In the genomic region with DNA sequence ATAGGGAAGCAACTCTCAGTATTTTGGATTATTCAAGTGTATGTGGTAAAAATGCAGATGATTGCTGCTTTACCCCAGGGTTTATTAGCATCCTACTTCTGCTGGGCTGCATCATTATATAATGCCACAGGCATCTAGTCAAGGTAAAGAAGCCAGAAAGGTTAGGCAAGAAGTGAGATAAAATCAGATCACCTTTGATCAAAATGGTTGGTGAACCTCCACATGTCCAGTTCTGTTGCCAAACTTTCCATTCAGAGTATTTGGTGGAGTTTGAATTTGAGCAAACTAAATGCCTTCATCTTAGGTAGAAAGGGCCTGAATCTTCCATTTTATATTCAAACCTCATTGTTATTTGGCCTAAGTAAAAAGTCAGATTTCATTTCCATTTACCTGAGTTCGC, we compare ENCODE assay signal across 27 cellular contexts. TPM values are rescaled to one million over a fixed set of nuclear protein-coding genes. Genes with fewer than 3 reads are reported as not detected.
DNase-seq lines count a peak whose midpoint lies in the region; ATAC-seq, FAIRE-seq and TF ChIP-seq lines count a peak whose summit lies in the region.
"Had no signal": no experiment of that assay in that cellular context is flagged by ENCODE, and none has a peak within 500 bp of the region (broad histone marks: within the 10 kb centered on the region; RNA-seq: fewer than 3 reads in every experiment).

No MANE protein-coding gene starts in this region.

- ATAC-seq in K562, result no peak

- H4K8ac ChIP-seq in mesendoderm (ENCODE audit: low read depth, low read length), result no peak overlapping the region

- no peaks in the 10 kb centered on the region for H3K9me3 ChIP-seq in CD8-positive, alpha-beta memory T cell (ENCODE audit: low read length)
- H3K9me3 ChIP-seq in K562 (replicated peaks; ENCODE audit: control insufficient read depth, insufficient read depth, low read depth, low read length) (peaks cover 25% of the 10 kb centered on the region), osteoblast (ENCODE audit: low read depth, low read length) (no peaks in the 10 kb centered on the region)
- H3K9me3 ChIP-seq: A549, BE2C had no signal

- no peaks in the 10 kb centered on the region for H3K36me3 ChIP-seq in CD8-positive, alpha-beta memory T cell (ENCODE audit: insufficient read depth, low read length)
- peaks cover 17% of the 10 kb centered on the region; the same call in 2 of the 3 replicates for H3K36me3 ChIP-seq in K562 (ENCODE audit: control insufficient read depth, insufficient read depth, low read length)
- H3K36me3 ChIP-seq in mesendoderm (ENCODE audit: control insufficient read depth, insufficient read depth, low read length), result no peaks in the 10 kb centered on the region
- H3K36me3 ChIP-seq in osteoblast (ENCODE audit: insufficient read depth, low read length), result no peaks in the 10 kb centered on the region
- H3K36me3 ChIP-seq: BE2C had no signal

- H3K4me3 Mint-ChIP-seq in CD8-positive, alpha-beta memory T cell, result no peak overlapping the region
- H3K4me3 Mint-ChIP-seq: CD14-positive monocyte; CD4-positive, alpha-beta T cell had no signal

- no TSS peak for BruUV-seq in K562 (replicated peaks; lab: Mats Ljungman, UMichigan)

- POLR2A ChIA-PET in CD8-positive, alpha-beta memory T cell (lab: Charles Lee), result no interaction called here
- POLR2A ChIA-PET in K562 (lab: Yijun Ruan, JAX), result interaction anchor here (0.6 to 0.7 kb wide), 2 partner anchors 17 to 343 kb away, joined by 3 read pairs; no protein-coding TSS in a partner anchor

- H2AK5ac ChIP-seq in mesendoderm (ENCODE audit: low read length), result no peak overlapping the region

- H2AFZ ChIP-seq in K562 (ENCODE audit: low read depth, low read length) (peak overlapping the region; percentile 55; the same call in 1 of the 2 replicates), osteoblast (ENCODE audit: low read length) (no peak overlapping the region)
- H2AFZ ChIP-seq: GM23248 had no signal

- no peaks in the 10 kb centered on the region for H3K27me3 Mint-ChIP-seq in CD8-positive, alpha-beta memory T cell
- H3K27me3 Mint-ChIP-seq: CD4-positive, alpha-beta T cell had no signal

- H3K79me2 ChIP-seq in K562 (ENCODE audit: control insufficient read depth, insufficient read depth, low read length), result no peaks in the 10 kb centered on the region
- no peaks in the 10 kb centered on the region for H3K79me2 ChIP-seq in mesendoderm (ENCODE audit: control insufficient read depth, insufficient read depth, low read length)
- H3K79me2 ChIP-seq in osteoblast (ENCODE audit: insufficient read depth, low read length), result no peaks in the 10 kb centered on the region

- H3K36me3 Mint-ChIP-seq in CD8-positive, alpha-beta memory T cell, result peaks cover 0 to 32% (median 10%) of the 10 kb centered on the region in 3 donors

- H3K9me3 Mint-ChIP-seq in CD8-positive, alpha-beta memory T cell, result peaks cover 0 to 3% (median 0%) of the 10 kb centered on the region in 5 donors
- H3K9me3 Mint-ChIP-seq: CD4-positive, alpha-beta T cell had no signal

- no peak overlapping the region for H3K4me3 ChIP-seq in CD8-positive, alpha-beta memory T cell (ENCODE audit: low read length)
- H3K4me3 ChIP-seq in K562, result no peak overlapping the region
- H3K4me3 ChIP-seq in mesendoderm (ENCODE audit: low read length), result no peak overlapping the region
- no peak overlapping the region for H3K4me3 ChIP-seq in osteoblast (ENCODE audit: insufficient read depth, low read length)
- H3K4me3 ChIP-seq: A549; BLaER1 treated with 17β-estradiol and CSF1 and Interleukin-3, amounts not matched to agents 10 nM and 100 nM; GM23248 had no signal

- no peak overlapping the region for H3K18ac ChIP-seq in mesendoderm (ENCODE audit: low read length)

- no peaks in the 10 kb centered on the region for H3K4me1 ChIP-seq in CD8-positive, alpha-beta memory T cell (ENCODE audit: insufficient read depth, low read length)
- peaks cover 2 to 48% of the 10 kb centered on the region in 2 experiments; a peak in 4 of 5 replicates for H3K4me1 ChIP-seq in K562 (replicated peaks in 1 of 2; ENCODE audit: control insufficient read depth in 2 of 2, insufficient read depth in 2 of 2, low read length in 2 of 2)
- peaks cover 1% of the 10 kb centered on the region for H3K4me1 ChIP-seq in mesendoderm (ENCODE audit: control insufficient read depth, low read depth, low read length)
- H3K4me1 ChIP-seq in osteoblast (ENCODE audit: insufficient read depth, low read length), result peaks cover 2% of the 10 kb centered on the region
- H3K4me1 ChIP-seq: A549, BE2C had no signal

- no peak for TF ChIP-seq POLR2A in K562 (conservative IDR thresholded peaks at IDR 0.05)

- H3K79me1 ChIP-seq in mesendoderm (ENCODE audit: low read length), result no peaks in the 10 kb centered on the region

- no peaks in the 10 kb centered on the region for H4K20me1 ChIP-seq in K562 (replicated peaks; ENCODE audit: control insufficient read depth, insufficient read depth, low read length)
- H4K20me1 ChIP-seq in osteoblast (ENCODE audit: insufficient read depth, low read length), result no peaks in the 10 kb centered on the region
- H4K20me1 ChIP-seq: BLaER1 treated with 17β-estradiol and CSF1 and Interleukin-3, amounts not matched to agents 10 nM and 100 nM had no signal

- no peak for FAIRE-seq in K562 (lab: Jason Lieb, UNC)
- FAIRE-seq: A549, GM12891, GM18507, H1 had no signal

- no peaks in the 10 kb centered on the region for H3K9me1 ChIP-seq in K562 (ENCODE audit: control insufficient read depth, insufficient read depth, low read length)

- TF ChIP-seq EP300 in K562 (IDR thresholded peaks at IDR 0.05; ENCODE audit: low read length), result no peak

- H3K27ac ChIP-seq in CD8-positive, alpha-beta memory T cell (ENCODE audit: low read depth, low read length), result peak overlapping the region; percentile 40
- H3K27ac ChIP-seq in K562 (ENCODE audit: extremely low read depth, low read depth, low read length) (peak overlapping the region; percentile 89), mesendoderm (ENCODE audit: low read depth, low read length) (peak overlapping the region; percentile 28), osteoblast (ENCODE audit: low read depth, low read length) (no peak overlapping the region)
- H3K27ac ChIP-seq: A549; BLaER1 treated with 17β-estradiol and CSF1 and Interleukin-3, amounts not matched to agents 10 nM and 100 nM; GM23248 had no signal

- H3K4me1 Mint-ChIP-seq in CD8-positive, alpha-beta memory T cell, result no peaks in the 10 kb centered on the region
- H3K4me1 Mint-ChIP-seq: CD14-positive monocyte had no signal

- CTCF ChIA-PET in CD8-positive, alpha-beta memory T cell (lab: Charles Lee), result no interaction called here
- CTCF ChIA-PET in K562 (lab: Yijun Ruan, JAX; ENCODE audit: low intra/inter-chr PET ratio), result interaction anchor here (2.2 to 3.0 kb wide), 2 partner anchors 147 to 426 kb away, joined by 6 to 32 read pairs; no protein-coding TSS in a partner anchor

- no peak for TF ChIP-seq RAD21 in K562 (CRISPR knock-in tag; conservative IDR thresholded peaks at IDR 0.05 in 1 of 2, IDR thresholded peaks at IDR 0.05 in 1 of 2)

- H2BK5ac ChIP-seq in mesendoderm (ENCODE audit: low read length), result no peak overlapping the region

- no peak overlapping the region for H3K56ac ChIP-seq in mesendoderm (ENCODE audit: low read length)

- no peak overlapping the region for H4K5ac ChIP-seq in mesendoderm (ENCODE audit: low read length)

- TF ChIP-seq CTCF in K562 (IDR thresholded peaks at IDR 0.05 in 2 of 3, conservative IDR thresholded peaks at IDR 0.05 in 1 of 3; ENCODE audit: insufficient read depth in 2 of 3, low read depth in 1 of 3, low read length in 3 of 3), result no peak
- TF ChIP-seq CTCF in osteoblast (IDR thresholded peaks at IDR 0.05; ENCODE audit: extremely low read depth, low read depth, low read length), result no peak

- H3K23ac ChIP-seq in mesendoderm (ENCODE audit: low read length), result no peak overlapping the region

- H3K9ac ChIP-seq in K562 (ENCODE audit: insufficient read depth in 1 of 2, low read depth in 2 of 2, low read length in 2 of 2) (no peak overlapping the region; a peak in 1 of 4 replicates), mesendoderm (ENCODE audit: low read length) (no peak overlapping the region)
- H3K9ac ChIP-seq: BLaER1 treated with 17β-estradiol and CSF1 and Interleukin-3, amounts not matched to agents 10 nM and 100 nM; GM23248 had no signal

- no peaks in the 10 kb centered on the region for H3K27me3 ChIP-seq in CD8-positive, alpha-beta memory T cell (ENCODE audit: insufficient read depth, low read length, poor library complexity, severe bottlenecking)
- H3K27me3 ChIP-seq in K562 (ENCODE audit: control insufficient read depth in 2 of 2, insufficient read depth in 2 of 2, low read length in 2 of 2), result no peaks in the 10 kb centered on the region
- no peaks in the 10 kb centered on the region for H3K27me3 ChIP-seq in mesendoderm (ENCODE audit: insufficient read depth, low read length, poor library complexity)
- H3K27me3 ChIP-seq in osteoblast (ENCODE audit: insufficient read depth, low read length), result no peaks in the 10 kb centered on the region
- H3K27me3 ChIP-seq: BE2C; BLaER1 treated with 17β-estradiol and CSF1 and Interleukin-3, amounts not matched to agents 10 nM and 100 nM had no signal

- H3K4me2 ChIP-seq in K562 (ENCODE audit: insufficient read depth, low read length) (no peak overlapping the region), mesendoderm (ENCODE audit: low read length) (no peak overlapping the region), osteoblast (ENCODE audit: insufficient read depth, low read length) (no peak overlapping the region)
- H3K4me2 ChIP-seq: A549; BLaER1 treated with 17β-estradiol and CSF1 and Interleukin-3, amounts not matched to agents 10 nM and 100 nM had no signal

- no peak overlapping the region for H2BK120ac ChIP-seq in mesendoderm (ENCODE audit: low read depth, low read length)

- H3K27ac Mint-ChIP-seq in CD8-positive, alpha-beta memory T cell, result no peak overlapping the region
- H3K27ac Mint-ChIP-seq: CD14-positive monocyte; CD4-positive, alpha-beta T cell had no signal

- in situ Hi-C loops in K562 (cut with MboI), result loop anchor here (5.0 kb wide), 1 partner anchor 145 kb away; no protein-coding TSS in a partner anchor

- no peak for DNase-seq in CD8-positive, alpha-beta memory T cell
- DNase-seq in K562 (ENCODE audit: extremely low read depth in 1 of 4, low spot score in 3 of 4) (no peak), mesendoderm (no peak), osteoblast (ENCODE audit: insufficient read length, low spot score, missing footprints) (no peak), ureter (ENCODE audit: low spot score) (no peak)
- DNase-seq in activated CD4-positive, alpha-beta T cell treated with anti-CD3 and anti-CD28 coated beads for 4 hours, result no peak
- DNase-seq: 8988T; ACHN; AML-193; BE2C; Calu3; CD4-positive, alpha-beta T cell; COR-L47; DMS53; DMS79 treated with DMSO at 0.1 percent for 48 hours; GF-D8; GM23248; H7; HCEC 1CT had no signal

- no peak overlapping the region for H2BK15ac ChIP-seq in mesendoderm (replicated peaks; ENCODE audit: low read depth)

- no peak overlapping the region for H3K4ac ChIP-seq in mesendoderm (ENCODE audit: low read depth, low read length)

- intact Hi-C loops in K562 (cut with micrococcal nuclease), result loop anchor here (1.0 to 10.0 kb wide), 4 partner anchors 148 to 450 kb away; no protein-coding TSS in a partner anchor

- 86% methylated on average over 1 of the region's 1 CpG for WGBS in K562 (ENCODE audit: insufficient coverage, low coverage, missing lambda C conversion rate)
- no CpG with 5 or more reads among the region's 1 CpG for WGBS in mesendoderm (ENCODE audit: extremely low coverage, insufficient coverage, low lambda C conversion rate)

RNA-seq across cellular contexts. Expression of a gene that starts 29.7 kb away (rescaled TPM):
- not detected for total RNA-seq in CD8-positive, alpha-beta memory T cell
- polyA plus RNA-seq in CD8-positive, alpha-beta memory T cell, result not detected
- total RNA-seq in K562 (2011; cell fraction: chromatin; rRNA removed; ENCODE audit: low replicate concordance), result 31.6 and 70.5 TPM in 2 replicates
- total RNA-seq in K562 (2011; cell fraction: nucleolus; rRNA removed), result 13.3 and 16.6 TPM in 2 replicates
- total RNA-seq in K562 (2011; cell fraction: nucleoplasm; rRNA removed), result 34.2 and 67.0 TPM in 2 replicates
- total RNA-seq in K562 (2014; rRNA removed) (33.8 and 51.0 TPM in 2 replicates), K562 (2014; rRNA removed; fragmentation: Illumina TruSeq; extraction: Trizol) (68.1 and 86.4 TPM in 2 replicates), K562 (2015; rRNA removed; fragmentation: Illumina TruSeq; extraction: Trizol) (46.2 and 51.9 TPM in 2 replicates), K562 (2021) (50.9 and 56.3 TPM in 2 replicates), osteoblast (0.59 and 1.4 TPM in 2 replicates), ureter (31.4 TPM)
- polyA plus RNA-seq in K562 (2011; rRNA removed) (13.8 and 26.7 TPM in 2 replicates), K562 (2014; fragmentation: Illumina TruSeq; extraction: Trizol) (73.0 and 81.1 TPM in 2 replicates), K562 (2014; fragmentation: Nextera tagmentation; extraction: Ambion mirVana) (10 to 100 TPM; 51.9 to 82.9 TPM), K562 (2014; rRNA removed) (41.7 and 59.4 TPM in 2 replicates)
- polyA plus RNA-seq in K562 (2011; cell fraction: cytosol; rRNA removed), result 2.5 and 3.7 TPM in 2 replicates
- polyA plus RNA-seq in K562 (2011; cell fraction: nucleus; rRNA removed), result 13.8 and 19.0 TPM in 2 replicates
- polyA plus RNA-seq in K562 (2012), result 33.4 and 74.8 TPM in 2 replicates
- 30.8 and 41.4 TPM in 2 replicates for polyA minus RNA-seq in K562 (2011; rRNA and poly(A)+ RNA removed)
- polyA minus RNA-seq in K562 (2011; cell fraction: cytosol; rRNA and poly(A)+ RNA removed), result 6.0 and 9.7 TPM in 2 replicates
- 40.0 and 42.3 TPM in 2 replicates for polyA minus RNA-seq in K562 (2011; cell fraction: nucleus; rRNA and poly(A)+ RNA removed)
- polyA plus RNA-seq in mesendoderm (2013, experiment 1 of 2), result 0.01 TPM
- polyA plus RNA-seq in mesendoderm (2013, experiment 2 of 2), result 0.03 TPM
- total RNA-seq: Daoy, G401, H1, H7 had no signal
- polyA plus RNA-seq: CD14-positive monocyte, H1 had no signal
